In the genomic region with DNA sequence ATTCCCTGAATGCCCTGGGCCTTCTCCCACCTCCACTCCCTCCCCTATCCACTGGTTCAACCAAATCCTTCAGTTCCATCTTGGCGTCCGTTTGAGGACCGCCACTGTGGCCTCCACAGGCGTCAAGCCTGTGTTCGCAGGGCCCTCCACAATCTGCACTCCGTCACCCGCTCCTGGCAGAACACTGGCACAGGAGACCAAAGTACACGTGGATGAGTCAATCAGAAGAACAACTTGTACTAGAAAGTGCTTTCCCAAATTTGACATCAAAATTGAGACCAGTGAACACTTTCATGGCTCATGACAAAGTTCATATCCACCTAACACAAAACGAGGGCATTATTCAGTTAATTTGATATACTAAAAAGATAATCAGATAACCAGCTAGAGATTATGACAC, we compare ENCODE assay signal across 28 cellular contexts. TPM values are rescaled to one million over a fixed set of nuclear protein-coding genes. Genes with fewer than 3 reads are reported as not detected.
"Had no signal": no experiment of that assay in that cellular context is flagged by ENCODE, and none has a peak within 500 bp of the region (broad histone marks: within the 10 kb centered on the region; RNA-seq: fewer than 3 reads in every experiment).

No MANE protein-coding gene starts in this region.

- H3K27me3 ChIP-seq: pancreas had no signal

- H3K27ac Mint-ChIP-seq: endodermal cell; stimulated activated naive B cell treated with anti-CD40 and anti-IgM and Interleukin-4, amounts not matched to agents 10 μg/mL and 1 μg/mL and 100 μg/mL, for 72 hours; stimulated activated naive CD8-positive, alpha-beta T cell treated with anti-CD3 and anti-CD28 coated beads, Interleukin-15, amount 100 ng/mL, for 72 hours had no signal

- H3K36me3 Mint-ChIP-seq: natural killer cell had no signal

- H3K27ac ChIP-seq: cardiac muscle cell, pancreas, thoracic aorta, transverse colon had no signal

- H3K9me3 Mint-ChIP-seq: dendritic cell treated with granulocyte-macrophage colony-stimulating factor and Interleukin-4, amounts not matched to agents 40 ng/mL and 50 ng/mL, for 4 days; natural killer cell; neural crest cell; stimulated activated naive B cell treated with anti-CD40 and anti-IgM and Interleukin-4, amounts not matched to agents 10 μg/mL and 1 μg/mL and 100 μg/mL, for 72 hours; stimulated activated naive CD8-positive, alpha-beta T cell treated with anti-CD3 and anti-CD28 coated beads, Interleukin-15, amount 100 ng/mL, for 72 hours had no signal

- DNase-seq: cerebellar nuclear complex; effector CD4-positive, alpha-beta T cell; foreskin melanocyte; head of caudate nucleus; hippocampal formation; islet precursor cell; natural killer cell; occipital lobe; stimulated activated CD4-positive, alpha-beta T cell treated with anti-CD3 and anti-CD28 coated beads, Interleukin-2, amount 100 ng/mL, for 24 hours; stimulated activated CD4-positive, alpha-beta T cell treated with anti-CD3 and anti-CD28 coated beads, Interleukin-4, amount 100 ng/mL, for 4 hours; stimulated activated naive B cell treated with anti-CD40 and anti-IgM and Interleukin-4, amounts not matched to agents 10 μg/mL and 1 μg/mL and 100 μg/mL, for 72 hours; stimulated activated naive CD8-positive, alpha-beta T cell treated with anti-CD3 and anti-CD28 coated beads, Interleukin-15, amount 100 ng/mL, for 72 hours; substantia nigra; transverse colon had no signal

- H3K4me3 ChIP-seq: cardiac muscle cell, pancreas, thoracic aorta, transverse colon had no signal

- H3K36me3 ChIP-seq: cardiac muscle cell, pancreas, thoracic aorta, transverse colon had no signal

- H3K27me3 Mint-ChIP-seq: stimulated activated naive CD8-positive, alpha-beta T cell treated with anti-CD3 and anti-CD28 coated beads, Interleukin-15, amount 100 ng/mL, for 72 hours had no signal

- H3K9me3 ChIP-seq: pancreas, thoracic aorta, transverse colon had no signal

- H3K4me3 Mint-ChIP-seq: dendritic cell treated with granulocyte-macrophage colony-stimulating factor and Interleukin-4, amounts not matched to agents 40 ng/mL and 50 ng/mL, for 4 days; endodermal cell; natural killer cell; neural crest cell; stimulated activated naive B cell treated with anti-CD40 and anti-IgM and Interleukin-4, amounts not matched to agents 10 μg/mL and 1 μg/mL and 100 μg/mL, for 72 hours; stimulated activated naive CD8-positive, alpha-beta T cell treated with anti-CD3 and anti-CD28 coated beads, Interleukin-15, amount 100 ng/mL, for 72 hours had no signal

RNA-seq across cellular contexts. Expression of gene CFAP97D2, which starts 49.1 kb away (rescaled TPM):
- total RNA-seq: cardiac muscle cell, endodermal cell, lower leg skin, mucosa of gallbladder, myocyte, neural crest cell, occipital lobe, progenitor cell of endocrine pancreas, sciatic nerve, skeletal muscle tissue, thoracic aorta, transverse colon, ureter had no signal
- polyA plus RNA-seq: cardiac muscle cell, esophagus had no signal
